1 cellular context compared by ENCODE assay signal in the genomic region with DNA sequence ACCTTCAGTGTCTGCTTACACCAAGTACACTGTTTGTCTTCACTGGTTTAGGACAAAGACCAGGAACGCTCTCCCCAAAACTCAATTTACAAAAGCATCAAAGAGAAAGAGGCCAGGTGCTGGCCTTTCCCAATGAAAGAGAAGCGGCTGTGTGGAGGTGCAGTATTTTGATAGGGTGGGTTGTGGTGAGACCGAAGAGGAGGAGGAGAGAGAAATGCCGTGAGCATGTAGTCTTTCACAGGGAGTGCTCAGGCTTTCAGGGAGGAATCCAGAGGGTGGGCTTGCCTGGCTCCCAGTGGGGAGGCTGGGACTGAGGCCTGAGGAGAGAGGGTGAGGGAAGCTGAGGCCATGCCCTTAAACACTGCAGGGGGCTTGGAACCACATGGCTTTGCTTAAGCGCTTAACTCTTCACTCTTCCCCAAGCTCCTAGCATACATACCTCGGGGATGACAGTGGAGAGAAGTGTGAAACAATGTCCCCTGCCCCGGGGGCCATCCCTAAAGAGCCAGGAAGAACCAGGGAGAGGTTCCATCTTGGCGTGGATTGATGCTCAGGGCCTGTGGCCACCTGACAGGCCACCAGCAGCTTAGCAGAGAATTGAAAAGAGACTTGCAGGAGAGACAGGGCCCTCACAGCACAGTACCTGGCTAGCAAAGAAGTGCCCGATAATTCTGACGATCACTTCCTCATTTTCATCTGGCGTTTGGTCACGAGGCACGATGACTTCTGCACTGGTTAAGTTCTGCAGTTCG.
TF ChIP-seq lines count a peak whose summit lies in the region.

No MANE protein-coding gene starts in this region.

TF ChIP-seq in GM12878, 131 proteins besides CTCF, POLR2A, EP300 and RAD21 (continued from another document):
- TF ChIP-seq, protein P1, sequence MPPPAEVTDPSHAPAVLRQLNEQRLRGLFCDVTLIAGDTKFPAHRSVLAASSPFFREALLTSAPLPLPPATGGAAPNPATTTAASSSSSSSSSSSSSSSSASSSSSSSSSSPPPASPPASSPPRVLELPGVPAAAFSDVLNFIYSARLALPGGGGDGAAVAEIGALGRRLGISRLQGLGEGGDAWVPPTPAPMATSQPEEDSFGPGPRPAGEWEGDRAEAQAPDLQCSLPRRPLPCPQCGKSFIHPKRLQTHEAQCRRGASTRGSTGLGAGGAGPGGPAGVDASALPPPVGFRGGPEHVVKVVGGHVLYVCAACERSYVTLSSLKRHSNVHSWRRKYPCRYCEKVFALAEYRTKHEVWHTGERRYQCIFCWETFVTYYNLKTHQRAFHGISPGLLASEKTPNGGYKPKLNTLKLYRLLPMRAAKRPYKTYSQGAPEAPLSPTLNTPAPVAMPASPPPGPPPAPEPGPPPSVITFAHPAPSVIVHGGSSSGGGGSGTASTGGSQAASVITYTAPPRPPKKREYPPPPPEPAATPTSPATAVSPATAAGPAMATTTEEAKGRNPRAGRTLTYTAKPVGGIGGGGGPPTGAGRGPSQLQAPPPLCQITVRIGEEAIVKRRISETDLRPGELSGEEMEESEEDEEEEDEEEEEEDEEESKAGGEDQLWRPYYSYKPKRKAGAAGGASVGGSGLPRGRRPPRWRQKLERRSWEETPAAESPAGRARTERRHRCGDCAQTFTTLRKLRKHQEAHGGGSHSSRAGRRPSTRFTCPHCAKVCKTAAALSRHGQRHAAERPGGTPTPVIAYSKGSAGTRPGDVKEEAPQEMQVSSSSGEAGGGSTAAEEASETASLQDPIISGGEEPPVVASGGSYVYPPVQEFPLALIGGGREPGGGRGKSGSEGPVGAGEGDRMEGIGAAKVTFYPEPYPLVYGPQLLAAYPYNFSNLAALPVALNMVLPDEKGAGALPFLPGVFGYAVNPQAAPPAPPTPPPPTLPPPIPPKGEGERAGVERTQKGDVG (CRISPR knock-in tag; IDR thresholded peaks at IDR 0.05): no peak
- no peak for TF ChIP-seq ZNF274 (IDR thresholded peaks at IDR 0.05; ENCODE audit: insufficient read depth, insufficient read length)
- TF ChIP-seq TARDBP (IDR thresholded peaks at IDR 0.05; ENCODE audit: borderline replicate concordance): no peak
- TF ChIP-seq IKZF2 (IDR thresholded peaks at IDR 0.05): no peak
- TF ChIP-seq, protein P2, sequence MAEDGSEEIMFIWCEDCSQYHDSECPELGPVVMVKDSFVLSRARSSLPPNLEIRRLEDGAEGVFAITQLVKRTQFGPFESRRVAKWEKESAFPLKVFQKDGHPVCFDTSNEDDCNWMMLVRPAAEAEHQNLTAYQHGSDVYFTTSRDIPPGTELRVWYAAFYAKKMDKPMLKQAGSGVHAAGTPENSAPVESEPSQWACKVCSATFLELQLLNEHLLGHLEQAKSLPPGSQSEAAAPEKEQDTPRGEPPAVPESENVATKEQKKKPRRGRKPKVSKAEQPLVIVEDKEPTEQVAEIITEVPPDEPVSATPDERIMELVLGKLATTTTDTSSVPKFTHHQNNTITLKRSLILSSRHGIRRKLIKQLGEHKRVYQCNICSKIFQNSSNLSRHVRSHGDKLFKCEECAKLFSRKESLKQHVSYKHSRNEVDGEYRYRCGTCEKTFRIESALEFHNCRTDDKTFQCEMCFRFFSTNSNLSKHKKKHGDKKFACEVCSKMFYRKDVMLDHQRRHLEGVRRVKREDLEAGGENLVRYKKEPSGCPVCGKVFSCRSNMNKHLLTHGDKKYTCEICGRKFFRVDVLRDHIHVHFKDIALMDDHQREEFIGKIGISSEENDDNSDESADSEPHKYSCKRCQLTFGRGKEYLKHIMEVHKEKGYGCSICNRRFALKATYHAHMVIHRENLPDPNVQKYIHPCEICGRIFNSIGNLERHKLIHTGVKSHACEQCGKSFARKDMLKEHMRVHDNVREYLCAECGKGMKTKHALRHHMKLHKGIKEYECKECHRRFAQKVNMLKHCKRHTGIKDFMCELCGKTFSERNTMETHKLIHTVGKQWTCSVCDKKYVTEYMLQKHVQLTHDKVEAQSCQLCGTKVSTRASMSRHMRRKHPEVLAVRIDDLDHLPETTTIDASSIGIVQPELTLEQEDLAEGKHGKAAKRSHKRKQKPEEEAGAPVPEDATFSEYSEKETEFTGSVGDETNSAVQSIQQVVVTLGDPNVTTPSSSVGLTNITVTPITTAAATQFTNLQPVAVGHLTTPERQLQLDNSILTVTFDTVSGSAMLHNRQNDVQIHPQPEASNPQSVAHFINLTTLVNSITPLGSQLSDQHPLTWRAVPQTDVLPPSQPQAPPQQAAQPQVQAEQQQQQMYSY (CRISPR knock-in tag; IDR thresholded peaks at IDR 0.05): no peak
- no peak for TF ChIP-seq ASH2L (IDR thresholded peaks at IDR 0.05; ENCODE audit: borderline replicate concordance, low read depth)
- peak; percentile 95 for TF ChIP-seq SPI1 (IDR thresholded peaks at IDR 0.05; ENCODE audit: borderline replicate concordance, insufficient read depth, low read depth, low read length)
- peak in 1 of 2 experiments; percentile 41; a peak in 1 of 4 replicates for TF ChIP-seq BHLHE40 (IDR thresholded peaks at IDR 0.05; ENCODE audit: borderline replicate concordance in 1 of 2, low read depth in 2 of 2, low read length in 1 of 2)
- TF ChIP-seq TCF12 (IDR thresholded peaks at IDR 0.05; ENCODE audit: low read depth, low read length): no peak
- no peak for TF ChIP-seq ETV6 (conservative IDR thresholded peaks at IDR 0.05 in 1 of 2, IDR thresholded peaks at IDR 0.05 in 1 of 2; ENCODE audit: borderline replicate concordance in 1 of 2, low read depth in 1 of 2)
- TF ChIP-seq, protein P3, sequence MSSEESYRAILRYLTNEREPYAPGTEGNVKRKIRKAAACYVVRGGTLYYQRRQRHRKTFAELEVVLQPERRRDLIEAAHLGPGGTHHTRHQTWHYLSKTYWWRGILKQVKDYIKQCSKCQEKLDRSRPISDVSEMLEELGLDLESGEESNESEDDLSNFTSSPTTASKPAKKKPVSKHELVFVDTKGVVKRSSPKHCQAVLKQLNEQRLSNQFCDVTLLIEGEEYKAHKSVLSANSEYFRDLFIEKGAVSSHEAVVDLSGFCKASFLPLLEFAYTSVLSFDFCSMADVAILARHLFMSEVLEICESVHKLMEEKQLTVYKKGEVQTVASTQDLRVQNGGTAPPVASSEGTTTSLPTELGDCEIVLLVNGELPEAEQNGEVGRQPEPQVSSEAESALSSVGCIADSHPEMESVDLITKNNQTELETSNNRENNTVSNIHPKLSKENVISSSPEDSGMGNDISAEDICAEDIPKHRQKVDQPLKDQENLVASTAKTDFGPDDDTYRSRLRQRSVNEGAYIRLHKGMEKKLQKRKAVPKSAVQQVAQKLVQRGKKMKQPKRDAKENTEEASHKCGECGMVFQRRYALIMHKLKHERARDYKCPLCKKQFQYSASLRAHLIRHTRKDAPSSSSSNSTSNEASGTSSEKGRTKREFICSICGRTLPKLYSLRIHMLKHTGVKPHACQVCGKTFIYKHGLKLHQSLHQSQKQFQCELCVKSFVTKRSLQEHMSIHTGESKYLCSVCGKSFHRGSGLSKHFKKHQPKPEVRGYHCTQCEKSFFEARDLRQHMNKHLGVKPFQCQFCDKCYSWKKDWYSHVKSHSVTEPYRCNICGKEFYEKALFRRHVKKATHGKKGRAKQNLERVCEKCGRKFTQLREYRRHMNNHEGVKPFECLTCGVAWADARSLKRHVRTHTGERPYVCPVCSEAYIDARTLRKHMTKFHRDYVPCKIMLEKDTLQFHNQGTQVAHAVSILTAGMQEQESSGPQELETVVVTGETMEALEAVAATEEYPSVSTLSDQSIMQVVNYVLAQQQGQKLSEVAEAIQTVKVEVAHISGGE (CRISPR knock-in tag; IDR thresholded peaks at IDR 0.05): no peak
- TF ChIP-seq, protein P4, sequence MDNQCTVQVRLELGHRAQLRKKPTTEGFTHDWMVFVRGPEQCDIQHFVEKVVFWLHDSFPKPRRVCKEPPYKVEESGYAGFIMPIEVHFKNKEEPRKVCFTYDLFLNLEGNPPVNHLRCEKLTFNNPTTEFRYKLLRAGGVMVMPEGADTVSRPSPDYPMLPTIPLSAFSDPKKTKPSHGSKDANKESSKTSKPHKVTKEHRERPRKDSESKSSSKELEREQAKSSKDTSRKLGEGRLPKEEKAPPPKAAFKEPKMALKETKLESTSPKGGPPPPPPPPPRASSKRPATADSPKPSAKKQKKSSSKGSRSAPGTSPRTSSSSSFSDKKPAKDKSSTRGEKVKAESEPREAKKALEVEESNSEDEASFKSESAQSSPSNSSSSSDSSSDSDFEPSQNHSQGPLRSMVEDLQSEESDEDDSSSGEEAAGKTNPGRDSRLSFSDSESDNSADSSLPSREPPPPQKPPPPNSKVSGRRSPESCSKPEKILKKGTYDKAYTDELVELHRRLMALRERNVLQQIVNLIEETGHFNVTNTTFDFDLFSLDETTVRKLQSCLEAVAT (IDR thresholded peaks at IDR 0.05): no peak
